17 cellular contexts compared by ENCODE assay signal in genomic region chr10:34156781-34157425, GRCh38.
DNase-seq lines count a peak whose midpoint lies in the region; ATAC-seq and TF ChIP-seq lines count a peak whose summit lies in the region.
"Had no signal": no experiment of that assay in that cellular context is flagged by ENCODE, and none has a peak within 500 bp of the region (broad histone marks: within the 10 kb centered on the region; RNA-seq: fewer than 3 reads in every experiment).

No MANE protein-coding gene starts in this region.

- no peak overlapping the region for H3K27ac ChIP-seq in caudate nucleus (ENCODE audit: low read depth, low read length)
- H3K27ac ChIP-seq: HL-60, lower lobe of right lung, thoracic aorta had no signal

- DNase-seq in left ventricle myocardium superior, result no peak
- DNase-seq in Right ventricle myocardium superior, result no peak
- peak; percentile 36 to 63 for DNase-seq in cardiac fibroblast (ENCODE audit: low read depth in 2 of 2)
- peak; percentile 19 for DNase-seq in kidney glomerular epithelial cell (lab: John Stamatoyannopoulos, UW)
- no peak for DNase-seq in T-helper 1 cell
- no peak for DNase-seq in DMS153 (lab: John Stamatoyannopoulos, UW)
- no peak for DNase-seq in caudate nucleus (lab: John Stamatoyannopoulos, UW)
- DNase-seq: 8988T; activated CD4-positive, alpha-beta T cell treated with anti-CD3 and anti-CD28 coated beads for 48 hours; activated gamma-delta T cell; DND-41; glutamatergic neuron; lower lobe of right lung; NCI-H510A treated with DMSO at 0.1 percent for 48 hours had no signal

- ATAC-seq in left ventricle myocardium superior (peak; percentile 36), Right ventricle myocardium superior (ENCODE audit: poor library complexity) (no peak), HG02970 (IDR thresholded peaks at IDR 0.05; ENCODE audit: low FRiP score, unreplicated experiment) (no peak)
- ATAC-seq: lower lobe of right lung had no signal

- intact Hi-C loops in left ventricle myocardium superior (cut with micrococcal nuclease), result no loop called here
- intact Hi-C loops in Right ventricle myocardium superior (cut with DNase I), result no loop called here

- no peak overlapping the region for H3K4me3 ChIP-seq in cardiac fibroblast (replicated peaks in 1 of 2; ENCODE audit: low read depth in 2 of 2, low read length in 2 of 2)
- H3K4me3 ChIP-seq: lower lobe of right lung, thoracic aorta had no signal

- TF ChIP-seq CTCF in cardiac fibroblast (IDR thresholded peaks at IDR 0.05; ENCODE audit: low read depth, low read length), result peak; percentile 38

Comparison
In these comparisons a context has a peak if more than half of its experiments do, and no peak if none do; other contexts are left out.
1. DNase-seq: peak in cardiac fibroblast (2 of 2) and kidney glomerular epithelial cell (single experiment); none in left ventricle myocardium superior (single experiment), Right ventricle myocardium superior (single experiment), T-helper 1 cell (0 of 5), DMS153 (single experiment) and caudate nucleus (0 of 61).